9 cellular contexts compared by ENCODE assay signal in the genomic region with DNA sequence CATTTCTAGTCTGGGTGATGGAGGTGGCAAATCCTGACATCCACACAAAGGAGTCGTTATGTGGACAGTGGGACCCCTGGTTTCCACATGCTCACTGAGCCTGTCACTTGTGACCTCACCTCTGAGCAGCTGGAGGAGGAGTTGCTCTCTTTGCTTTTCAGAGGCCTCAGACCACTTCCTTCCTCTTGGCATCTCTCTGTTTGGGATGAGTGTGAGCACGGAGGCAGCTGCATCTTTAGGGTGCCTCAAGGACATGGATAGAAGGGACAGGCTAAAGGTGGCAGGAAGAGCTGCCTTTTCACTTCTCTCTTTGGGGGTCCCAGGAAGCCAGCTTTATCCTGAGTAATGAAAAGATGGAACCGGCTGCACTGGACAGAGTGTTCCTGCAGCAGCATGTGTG. TPM values are rescaled to one million over a fixed set of nuclear protein-coding genes. Genes with fewer than 3 reads are reported as not detected.
DNase-seq lines count a peak whose midpoint lies in the region; ATAC-seq and TF ChIP-seq lines count a peak whose summit lies in the region.
"Had no signal": no experiment of that assay in that cellular context is flagged by ENCODE, and none has a peak within 500 bp of the region (broad histone marks: within the 10 kb centered on the region; RNA-seq: fewer than 3 reads in every experiment).

No MANE protein-coding gene starts in this region.

- no peaks in the 10 kb centered on the region for H3K9me3 Mint-ChIP-seq in stimulated activated naive CD8-positive, alpha-beta T cell treated with anti-CD3 and anti-CD28 coated beads, Interleukin-15, amount 100 ng/mL, for 72 hours
- H3K9me3 Mint-ChIP-seq in type B pancreatic cell, result no peaks in the 10 kb centered on the region

- ATAC-seq in GM18508 (IDR thresholded peaks at IDR 0.05; ENCODE audit: insufficient read depth, unreplicated experiment) (peak; percentile 57), HG02610 (IDR thresholded peaks at IDR 0.05; ENCODE audit: unreplicated experiment) (peak; percentile 68)
- ATAC-seq in stimulated activated naive CD8-positive, alpha-beta T cell treated with anti-CD3 and anti-CD28 coated beads, Interleukin-15, amount 100 ng/mL, for 72 hours, result peak; percentile 90

- DNase-seq in NOMO-1 treated with DMSO at 0.1 percent for 48 hours (lab: John Stamatoyannopoulos, UW; ENCODE audit: unreplicated experiment) (peak; percentile 69), NCI-H1436 (lab: John Stamatoyannopoulos, UW) (no peak), GM19240 (ENCODE audit: insufficient read length, low spot score) (no peak), type B pancreatic cell (ENCODE audit: extremely low spot score, unreplicated experiment) (no peak)
- no peak for DNase-seq in effector memory CD4-positive, alpha-beta T cell
- peak; percentile 25 to 63 for DNase-seq in stimulated activated naive CD8-positive, alpha-beta T cell treated with anti-CD3 and anti-CD28 coated beads, Interleukin-15, amount 100 ng/mL, for 72 hours

- H3K27ac ChIP-seq in effector memory CD4-positive, alpha-beta T cell (ENCODE audit: insufficient read depth, low read length, poor library complexity, severe bottlenecking), result peak overlapping the region; percentile 34
- H3K27ac ChIP-seq: cardiac muscle cell had no signal

- H3K36me3 Mint-ChIP-seq in type B pancreatic cell, result peaks cover 2% of the 10 kb centered on the region

- H3K4me1 Mint-ChIP-seq in stimulated activated naive CD8-positive, alpha-beta T cell treated with anti-CD3 and anti-CD28 coated beads, Interleukin-15, amount 100 ng/mL, for 72 hours, result peaks cover 53% of the 10 kb centered on the region
- H3K4me1 Mint-ChIP-seq in type B pancreatic cell (ENCODE audit: unreplicated experiment), result no peaks in the 10 kb centered on the region

- H3K27ac Mint-ChIP-seq in stimulated activated naive CD8-positive, alpha-beta T cell treated with anti-CD3 and anti-CD28 coated beads, Interleukin-15, amount 100 ng/mL, for 72 hours, result peak overlapping the region; percentile 80 to 85
- no peak overlapping the region for H3K27ac Mint-ChIP-seq in type B pancreatic cell

- no peak for TF ChIP-seq CTCF in type B pancreatic cell (conservative IDR thresholded peaks at IDR 0.05)

- H3K4me3 Mint-ChIP-seq in stimulated activated naive CD8-positive, alpha-beta T cell treated with anti-CD3 and anti-CD28 coated beads, Interleukin-15, amount 100 ng/mL, for 72 hours, result peak overlapping the region; percentile 70 to 71
- H3K4me3 Mint-ChIP-seq in type B pancreatic cell, result no peak overlapping the region

- no peaks in the 10 kb centered on the region for H3K27me3 ChIP-seq in effector memory CD4-positive, alpha-beta T cell (replicated peaks; ENCODE audit: control insufficient read depth, insufficient read depth, low read length, poor library complexity, severe bottlenecking)
- H3K27me3 ChIP-seq: cardiac muscle cell had no signal

- H3K27me3 Mint-ChIP-seq in stimulated activated naive CD8-positive, alpha-beta T cell treated with anti-CD3 and anti-CD28 coated beads, Interleukin-15, amount 100 ng/mL, for 72 hours, result no peaks in the 10 kb centered on the region
- no peaks in the 10 kb centered on the region for H3K27me3 Mint-ChIP-seq in type B pancreatic cell

- H3K9me3 ChIP-seq in effector memory CD4-positive, alpha-beta T cell (ENCODE audit: control insufficient read depth, low read length), result no peaks in the 10 kb centered on the region

- peaks cover 19% of the 10 kb centered on the region for H3K4me1 ChIP-seq in effector memory CD4-positive, alpha-beta T cell (ENCODE audit: control insufficient read depth, insufficient read depth, low read length, poor library complexity, severe bottlenecking)

- H3K36me3 ChIP-seq in effector memory CD4-positive, alpha-beta T cell (ENCODE audit: control insufficient read depth, insufficient read depth, low read length), result no peaks in the 10 kb centered on the region
- H3K36me3 ChIP-seq: cardiac muscle cell had no signal

- no peak overlapping the region for H3K4me3 ChIP-seq in effector memory CD4-positive, alpha-beta T cell (ENCODE audit: insufficient read depth, low read depth, low read length, poor library complexity, severe bottlenecking)
- H3K4me3 ChIP-seq: cardiac muscle cell had no signal

RNA-seq across cellular contexts. Expression of a gene that starts 31.9 kb away (rescaled TPM):
- total RNA-seq in type B pancreatic cell (ENCODE audit: low replicate concordance), result not detected in 2 replicates
- total RNA-seq: cardiac muscle cell had no signal

Comparison
In these comparisons a context has a peak if more than half of its experiments do, and no peak if none do; other contexts are left out.
1. DNase-seq: peak in NOMO-1 treated with DMSO at 0.1 percent for 48 hours (single experiment) and stimulated activated naive CD8-positive, alpha-beta T cell treated with anti-CD3 and anti-CD28 coated beads, Interleukin-15, amount 100 ng/mL, for 72 hours (2 of 2); none in effector memory CD4-positive, alpha-beta T cell (0 of 3), NCI-H1436 (single experiment), GM19240 (single experiment) and type B pancreatic cell (single experiment).
2. Peak in every context shown above with its lines, with median percentiles within 50 percentile points of each other: ATAC-seq.